In genomic region chr2:241823531-241824437, GRCh38 we compare ENCODE assay signal across 1 cellular context.
TF ChIP-seq lines count a peak whose summit lies in the region.

No MANE protein-coding gene starts in this region.

TF ChIP-seq in A549, 52 proteins besides CTCF, POLR2A, EP300 and RAD21:
- peak; percentile 71; the same call in 1 of the 2 replicates for TF ChIP-seq CHD4 (IDR thresholded peaks at IDR 0.05; ENCODE audit: borderline replicate concordance)
